In the genomic region with DNA sequence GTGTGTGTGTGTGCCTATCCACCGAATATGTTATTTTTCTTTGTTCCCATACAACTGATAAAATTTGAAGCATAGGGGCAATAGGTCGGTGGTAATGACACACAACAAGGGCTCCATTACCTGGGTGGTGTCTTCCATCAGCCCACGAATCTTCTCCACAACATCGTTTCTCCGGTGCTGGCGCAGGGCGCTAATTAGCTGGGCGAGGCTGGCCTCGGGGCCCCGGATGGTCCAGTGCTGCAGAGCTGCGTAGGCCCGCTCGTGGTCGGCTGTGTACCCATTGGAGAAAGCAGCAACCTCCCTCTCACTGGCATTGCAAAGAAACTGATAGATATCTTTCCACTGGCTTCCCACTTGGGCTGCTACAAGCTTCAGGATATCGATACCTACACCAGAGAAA, we compare ENCODE assay signal across 12 cellular contexts. TPM values are rescaled to one million over a fixed set of nuclear protein-coding genes. Genes with fewer than 3 reads are reported as not detected.
DNase-seq lines count a peak whose midpoint lies in the region; TF ChIP-seq lines count a peak whose summit lies in the region.
"Had no signal": no experiment of that assay in that cellular context is flagged by ENCODE, and none has a peak within 500 bp of the region (broad histone marks: within the 10 kb centered on the region; RNA-seq: fewer than 3 reads in every experiment).

No MANE protein-coding gene starts in this region.

- intact Hi-C loops in OCI-LY7 (cut with micrococcal nuclease; ENCODE audit: unreplicated experiment) (no loop called here), posterior vena cava (cut with DNase I) (no loop called here)

- H3K4me1 ChIP-seq in BLaER1 treated with 17β-estradiol and CSF1 and Interleukin-3, amounts not matched to agents 10 nM and 100 nM: peaks cover 13 to 68% (median 44%) of the 10 kb centered on the region in 10 experiments
- peaks cover 61% of the 10 kb centered on the region for H3K4me1 ChIP-seq in OCI-LY7 (ENCODE audit: insufficient read depth, low read length, poor library complexity, severe bottlenecking)

- no peaks in the 10 kb centered on the region for H3K27me3 ChIP-seq in BLaER1 treated with 17β-estradiol and CSF1 and Interleukin-3, amounts not matched to agents 10 nM and 100 nM

- no peaks in the 10 kb centered on the region for H3K9me2 ChIP-seq in OCI-LY7 (ENCODE audit: insufficient read depth, low read length)

- H3K9me3 ChIP-seq in BLaER1 treated with 17β-estradiol and CSF1 and Interleukin-3, amounts not matched to agents 10 nM and 100 nM (replicated peaks in 1 of 11): peaks cover 0 to 21% (median 0%) of the 10 kb centered on the region in 11 experiments; a peak in 7 of 22 replicates
- no peaks in the 10 kb centered on the region; the same call in 1 of the 2 replicates for H3K9me3 ChIP-seq in OCI-LY7 (ENCODE audit: low read length)

- TF ChIP-seq CTCF in OCI-LY7 (conservative IDR thresholded peaks at IDR 0.05; ENCODE audit: low read length): no peak

- H3K4me3 ChIP-seq in BLaER1 treated with 17β-estradiol and CSF1 and Interleukin-3, amounts not matched to agents 10 nM and 100 nM: no peak overlapping the region
- peak overlapping the region; percentile 25 for H3K4me3 ChIP-seq in Jurkat, Clone E6-1 (ENCODE audit: low read length)
- H3K4me3 ChIP-seq in OCI-LY7 (ENCODE audit: low read depth, low read length, poor library complexity, severe bottlenecking): no peak overlapping the region
- H3K4me3 ChIP-seq: GM23248 had no signal

- CTCF ChIA-PET in OCI-LY7 (lab: Charles Lee; ENCODE audit: unreplicated experiment): interaction anchor here (0.5 to 1.1 kb wide), 2 partner anchors 9 to 158 kb away, joined by 3 read pairs; no protein-coding TSS in a partner anchor

- no TSS peak for BruUV-seq in OCI-LY7 (replicated peaks; lab: Mats Ljungman, UMichigan)

- peak overlapping the region in 5 of 11 experiments; percentile 19 to 75 (median 59); a peak in 8 of 22 replicates for H3K27ac ChIP-seq in BLaER1 treated with 17β-estradiol and CSF1 and Interleukin-3, amounts not matched to agents 10 nM and 100 nM
- H3K27ac ChIP-seq in OCI-LY7 (ENCODE audit: low read depth, low read length, poor library complexity, severe bottlenecking): peak overlapping the region; percentile 99
- H3K27ac ChIP-seq: GM23248 had no signal

- no peak for DNase-seq in Jurkat, Clone E6-1 (ENCODE audit: low read depth, low spot score)
- DNase-seq in OCI-LY7 (ENCODE audit: low spot score) (no peak), posterior vena cava (ENCODE audit: low spot score) (no peak), NCI-H1417 treated with DMSO at 0.1 percent for 48 hours (lab: John Stamatoyannopoulos, UW) (no peak), GM19240 (ENCODE audit: insufficient read length, low spot score) (no peak)
- DNase-seq: CD8-positive, alpha-beta memory T cell; DMS 273 treated with DMSO at 0.1 percent for 48 hours; DMS79; GF-D8; GM23248; HCEC 1CT had no signal

- peaks cover 45% of the 10 kb centered on the region; the same call in 1 of the 2 replicates for H3K79me2 ChIP-seq in OCI-LY7 (ENCODE audit: insufficient read depth, low read depth, low read length)

- no peaks in the 10 kb centered on the region for H4K20me1 ChIP-seq in BLaER1 treated with 17β-estradiol and CSF1 and Interleukin-3, amounts not matched to agents 10 nM and 100 nM
- no peaks in the 10 kb centered on the region for H4K20me1 ChIP-seq in OCI-LY7 (ENCODE audit: insufficient read depth, low read length)

- POLR2A ChIA-PET in OCI-LY7 (lab: Charles Lee): interaction anchor here (0.6 to 1.2 kb wide), 3 partner anchors 10 to 623 kb away, joined by 3 read pairs; no protein-coding TSS in a partner anchor

- H2AFZ ChIP-seq in OCI-LY7 (ENCODE audit: low read length): no peak overlapping the region
- H2AFZ ChIP-seq: GM23248 had no signal

- peaks cover 0 to 80% (median 59%) of the 10 kb centered on the region in 11 experiments; a peak in 16 of 22 replicates for H3K36me3 ChIP-seq in BLaER1 treated with 17β-estradiol and CSF1 and Interleukin-3, amounts not matched to agents 10 nM and 100 nM
- H3K36me3 ChIP-seq in OCI-LY7 (ENCODE audit: insufficient read depth, low read length): peaks cover 91% of the 10 kb centered on the region

- peak overlapping the region in 1 of 11 experiments; percentile 59; a peak in 2 of 22 replicates for H3K9ac ChIP-seq in BLaER1 treated with 17β-estradiol and CSF1 and Interleukin-3, amounts not matched to agents 10 nM and 100 nM
- H3K9ac ChIP-seq: GM23248 had no signal

- peak overlapping the region in 7 of 11 experiments; percentile 3 to 84 (median 44); a peak in 9 of 22 replicates for H3K4me2 ChIP-seq in BLaER1 treated with 17β-estradiol and CSF1 and Interleukin-3, amounts not matched to agents 10 nM and 100 nM
- no peak overlapping the region for H3K4me2 ChIP-seq in OCI-LY7 (ENCODE audit: low read length)

RNA-seq across cellular contexts. Expression of gene TNFRSF21, which starts 56.6 kb away (rescaled TPM):
- 7.4 TPM for polyA plus RNA-seq in Jurkat, Clone E6-1 (2012; ENCODE audit: insufficient read depth, insufficient read length)
- 22.7 and 28.1 TPM in 2 replicates for total RNA-seq in OCI-LY7 (2014; rRNA removed; shearing (Covaris generic))
- total RNA-seq in OCI-LY7 (2022) (35.1 and 36.5 TPM in 2 replicates), posterior vena cava (10 to 100 TPM in 1 of 2 donors, 1 to 10 TPM in 1; 4.0 to 10.5 TPM)
